In genomic region chr2:97774425-97774824, GRCh38 we compare ENCODE assay signal across 10 cellular contexts.
DNase-seq lines count a peak whose midpoint lies in the region; ATAC-seq, FAIRE-seq and TF ChIP-seq lines count a peak whose summit lies in the region.
"Had no signal": no experiment of that assay in that cellular context is flagged by ENCODE, and none has a peak within 500 bp of the region (broad histone marks: within the 10 kb centered on the region; RNA-seq: fewer than 3 reads in every experiment).

No MANE protein-coding gene starts in this region.

- TF ChIP-seq POLR2A in HCT116 (IDR thresholded peaks at IDR 0.05; ENCODE audit: borderline replicate concordance, extremely low read depth, insufficient read depth, insufficient read length) (no peak), GM12891 (IDR thresholded peaks at IDR 0.05; ENCODE audit: low read depth, low read length) (no peak)

- POLR2A ChIA-PET in CD8-positive, alpha-beta T cell (lab: Charles Lee) = no interaction called here
- POLR2A ChIA-PET in HCT116 (lab: Charles Lee) = no interaction called here

- H3K27me3 Mint-ChIP-seq in CD8-positive, alpha-beta T cell (ENCODE audit: low read depth) = no peaks in the 10 kb centered on the region

- TF ChIP-seq RAD21 in HCT116 (IDR thresholded peaks at IDR 0.05; ENCODE audit: low read depth) = peak; percentile 49

- DNase-seq in CD8-positive, alpha-beta T cell = no peak
- DNase-seq in HCT116 (ENCODE audit: low read depth, low spot score) (no peak), WERI-Rb-1 (peak; percentile 68), islet precursor cell (peak; percentile 76), NCI-H1105 treated with DMSO at 0.1 percent for 48 hours (lab: John Stamatoyannopoulos, UW) (no peak), GM12891 (ENCODE audit: insufficient read length, low spot score) (no peak)
- DNase-seq: activated CD4-positive, alpha-beta T cell treated with anti-CD3 and anti-CD28 coated beads, Interleukin-2, amount 50 U/mL, for 1 hour; NCI-H1436 treated with DMSO at 0.1 percent for 48 hours had no signal

- intact Hi-C loops in CD8-positive, alpha-beta T cell (cut with DNase I, micrococcal nuclease) = no loop called here
- intact Hi-C loops in HCT116 (cut with micrococcal nuclease) = loop anchor here (10.0 kb wide), 1 partner anchor 610 kb away; no protein-coding TSS in a partner anchor

- no peak for TF ChIP-seq CTCF in CD8-positive, alpha-beta T cell (IDR thresholded peaks at IDR 0.05)
- peak; percentile 22 to 67 (median 60); a peak in 5 of 6 replicates for TF ChIP-seq CTCF in HCT116 (IDR thresholded peaks at IDR 0.05 in 2 of 3, conservative IDR thresholded peaks at IDR 0.05 in 1 of 3; ENCODE audit: borderline replicate concordance in 1 of 3, insufficient read depth in 1 of 3, low read depth in 2 of 3, low read length in 2 of 3)
- peak; percentile 92 for TF ChIP-seq CTCF in WERI-Rb-1 (IDR thresholded peaks at IDR 0.05; ENCODE audit: low read depth, low read length)

- H3K36me3 Mint-ChIP-seq in CD8-positive, alpha-beta T cell = peaks cover 65% of the 10 kb centered on the region

- no peaks in the 10 kb centered on the region for H3K4me1 ChIP-seq in CD8-positive, alpha-beta T cell (ENCODE audit: insufficient read depth, low read length)
- no peaks in the 10 kb centered on the region for H3K4me1 ChIP-seq in HCT116 (ENCODE audit: control insufficient read depth in 1 of 2, insufficient read depth in 2 of 2, low read length in 2 of 2)

- no peaks in the 10 kb centered on the region for H3K79me2 ChIP-seq in HCT116 (ENCODE audit: insufficient read depth, low read length)

- CTCF ChIA-PET in CD8-positive, alpha-beta T cell (lab: Charles Lee) = interaction anchor here (0.8 to 1.6 kb wide), 4 partner anchors 24 to 400 kb away, joined by 3 to 6 read pairs (median 4); no protein-coding TSS in a partner anchor
- CTCF ChIA-PET in HCT116 (lab: Charles Lee) = interaction anchor here (0.6 to 1.2 kb wide), 5 partner anchors 11 to 611 kb away, joined by 3 to 7 read pairs (median 3); no protein-coding TSS in a partner anchor

- H2AFZ ChIP-seq in HCT116 (ENCODE audit: low read depth, low read length, poor library complexity, severe bottlenecking) = no peak overlapping the region

- no TSS peak for BruUV-seq in HCT116 (replicated peaks; lab: Mats Ljungman, UMichigan)

- RAD21 ChIA-PET in HCT116 (lab: Charles Lee; ENCODE audit: low non-redundant PET in 1 of 2, low total read pairs in 2 of 2, uncharacterized antibody in 2 of 2, unreplicated experiment in 2 of 2) = interaction anchor here in 1 of 2 experiments (1.1 kb wide), 1 partner anchor 495 kb away, joined by 3 read pairs; no protein-coding TSS in a partner anchor

- H3K27ac ChIP-seq in CD8-positive, alpha-beta T cell (ENCODE audit: low read depth, low read length) = no peak overlapping the region
- H3K27ac ChIP-seq in HCT116 (ENCODE audit: low read depth, low read length) = no peak overlapping the region
- no peak overlapping the region for H3K27ac ChIP-seq in WERI-Rb-1

- no peaks in the 10 kb centered on the region for H3K9me3 Mint-ChIP-seq in CD8-positive, alpha-beta T cell

- H3K36me3 ChIP-seq in CD8-positive, alpha-beta T cell (ENCODE audit: insufficient read depth, low read length) = peaks cover 15% of the 10 kb centered on the region
- H3K36me3 ChIP-seq in HCT116 (ENCODE audit: control insufficient read depth in 1 of 2, insufficient read depth in 2 of 2, low read length in 2 of 2) (peaks cover 0 to 3% of the 10 kb centered on the region in 2 experiments; a peak in 2 of 4 replicates), WERI-Rb-1 (peaks cover 6% of the 10 kb centered on the region; the same call in 1 of the 2 replicates)

- H4K20me1 ChIP-seq in HCT116 (ENCODE audit: insufficient read depth) = no peaks in the 10 kb centered on the region

- no peak overlapping the region for H3K4me3 ChIP-seq in CD8-positive, alpha-beta T cell (ENCODE audit: low read depth, low read length)
- no peak overlapping the region for H3K4me3 ChIP-seq in HCT116 (replicated peaks in 1 of 2; ENCODE audit: low read depth in 1 of 2, low read length in 2 of 2)
- no peak overlapping the region for H3K4me3 ChIP-seq in WERI-Rb-1 (ENCODE audit: low read depth, low read length)

- no peak overlapping the region for H3K4me3 Mint-ChIP-seq in CD8-positive, alpha-beta T cell

- H3K9me2 ChIP-seq in HCT116 (ENCODE audit: insufficient read depth) = no peaks in the 10 kb centered on the region

- no peak overlapping the region for H3K9ac ChIP-seq in HCT116 (ENCODE audit: low read length)

- no peaks in the 10 kb centered on the region for H3K4me1 Mint-ChIP-seq in CD8-positive, alpha-beta T cell (ENCODE audit: low read depth)

- no peak overlapping the region for H3K4me2 ChIP-seq in HCT116 (ENCODE audit: low read length)

- ATAC-seq in CD8-positive, alpha-beta T cell = no peak
- ATAC-seq in HCT116 (peak; percentile 98), HG03135 (IDR thresholded peaks at IDR 0.05; ENCODE audit: unreplicated experiment) (no peak), HG03439 (IDR thresholded peaks at IDR 0.05; ENCODE audit: unreplicated experiment) (no peak)

- no peak for FAIRE-seq in GM12891 (lab: Jason Lieb, UNC)

- H3K27me3 ChIP-seq in CD8-positive, alpha-beta T cell (ENCODE audit: insufficient read depth, low read length) = no peaks in the 10 kb centered on the region
- H3K27me3 ChIP-seq in HCT116 (ENCODE audit: insufficient read depth, low read length) = no peaks in the 10 kb centered on the region
- H3K27me3 ChIP-seq in WERI-Rb-1 (ENCODE audit: insufficient read depth, low read depth, severe bottlenecking) = no peaks in the 10 kb centered on the region

- peak overlapping the region; percentile 14 for H3K27ac Mint-ChIP-seq in CD8-positive, alpha-beta T cell

- no peaks in the 10 kb centered on the region for H3K9me3 ChIP-seq in CD8-positive, alpha-beta T cell (ENCODE audit: low read length)
- H3K9me3 ChIP-seq in HCT116 (ENCODE audit: control insufficient read depth in 1 of 2, insufficient read depth in 1 of 2, low read depth in 1 of 2, low read length in 2 of 2) (no peaks in the 10 kb centered on the region), WERI-Rb-1 (ENCODE audit: severe bottlenecking) (no peaks in the 10 kb centered on the region)

TF ChIP-seq in HCT116, 20 proteins besides CTCF, POLR2A, EP300 and RAD21:
- TF ChIP-seq MAX (IDR thresholded peaks at IDR 0.05) (no peak), EZH2phosphoT487 (IDR thresholded peaks at IDR 0.05; ENCODE audit: borderline replicate concordance) (no peak), ZFX (IDR thresholded peaks at IDR 0.05) (no peak), POLR2AphosphoS5 (IDR thresholded peaks at IDR 0.05; ENCODE audit: low read depth, low read length) (no peak), EZH2 (IDR thresholded peaks at IDR 0.05) (no peak), FOSL1 (IDR thresholded peaks at IDR 0.05; ENCODE audit: low read depth) (no peak), CBX3 (IDR thresholded peaks at IDR 0.05; ENCODE audit: low read depth) (no peak), ATF3 (IDR thresholded peaks at IDR 0.05) (no peak), SRF (IDR thresholded peaks at IDR 0.05; ENCODE audit: low read depth) (no peak), JUND (IDR thresholded peaks at IDR 0.05) (no peak), ZNF274 (IDR thresholded peaks at IDR 0.05; ENCODE audit: low read depth, low read length) (no peak), SP1 (IDR thresholded peaks at IDR 0.05; ENCODE audit: low read depth) (no peak)
TF ChIP-seq in HCT116: peak in this region for 0.

TF ChIP-seq in GM12891, 5 proteins besides CTCF, POLR2A, EP300 and RAD21:
- no peak for TF ChIP-seq PAX5 (IDR thresholded peaks at IDR 0.05; ENCODE audit: insufficient read depth, low read length, severe bottlenecking)
- no peak for TF ChIP-seq POLR2AphosphoS5 (IDR thresholded peaks at IDR 0.05; ENCODE audit: low read depth, low read length)
- no peak; the same call in 1 of the 2 replicates for TF ChIP-seq SPI1 (IDR thresholded peaks at IDR 0.05; ENCODE audit: low read depth, low read length)
- no peak for TF ChIP-seq TAF1 (IDR thresholded peaks at IDR 0.05; ENCODE audit: low read depth, low read length)
- TF ChIP-seq POU2F2 (IDR thresholded peaks at IDR 0.05; ENCODE audit: low read depth, low read length) = no peak

Comparison
In these comparisons a context has a peak if more than half of its experiments do, and no peak if none do; other contexts are left out.
1. DNase-seq: peak in WERI-Rb-1 (single experiment) and islet precursor cell (single experiment); none in CD8-positive, alpha-beta T cell (0 of 7), HCT116 (single experiment), NCI-H1105 treated with DMSO at 0.1 percent for 48 hours (single experiment) and GM12891 (single experiment).